In the genomic region with DNA sequence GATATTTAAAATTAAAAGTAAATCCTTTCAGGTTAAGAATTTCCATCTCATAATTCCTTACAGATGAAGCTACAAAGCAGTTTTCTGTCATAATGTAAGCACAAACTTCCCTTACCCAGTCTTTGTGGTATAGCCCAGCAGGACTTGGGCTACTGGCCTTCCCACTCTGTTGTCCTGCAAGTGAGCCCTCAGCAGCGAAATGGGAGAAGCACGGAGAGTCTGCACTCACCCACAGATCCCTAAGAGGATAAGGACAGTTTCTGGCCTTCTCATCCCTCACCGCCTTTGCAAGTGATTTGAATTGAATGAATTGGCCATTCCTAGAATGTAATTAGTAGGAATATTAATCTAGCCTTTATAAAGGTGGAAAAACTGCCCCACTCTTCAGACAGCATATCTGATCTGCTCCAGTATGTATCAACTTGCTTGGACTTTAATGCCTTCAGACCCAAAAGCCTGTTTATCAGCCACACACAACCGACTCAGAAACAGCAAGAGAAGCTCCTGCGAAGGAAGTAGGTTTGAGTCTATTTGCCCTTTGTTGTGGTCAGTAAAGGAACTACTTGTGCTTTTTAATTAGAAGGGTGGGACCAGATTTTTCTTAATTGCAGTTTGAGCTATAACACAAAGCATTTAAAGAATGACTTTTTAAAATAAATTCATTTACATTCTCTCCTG, we compare ENCODE assay signal across 15 cellular contexts. TPM values are rescaled to one million over a fixed set of nuclear protein-coding genes. Genes with fewer than 3 reads are reported as not detected.
DNase-seq lines count a peak whose midpoint lies in the region; ATAC-seq and TF ChIP-seq lines count a peak whose summit lies in the region.
"Had no signal": no experiment of that assay in that cellular context is flagged by ENCODE, and none has a peak within 500 bp of the region (broad histone marks: within the 10 kb centered on the region; RNA-seq: fewer than 3 reads in every experiment).

No MANE protein-coding gene starts in this region.

- H3K9me3 Mint-ChIP-seq in activated CD4-positive, alpha-beta T cell treated with anti-CD3 and anti-CD28 coated beads, Interleukin-2, amount 10 ng/mL, durations not matched to agents 7 days and 5 days: peaks cover 2% of the 10 kb centered on the region
- no peaks in the 10 kb centered on the region for H3K9me3 Mint-ChIP-seq in naive thymus-derived CD4-positive, alpha-beta T cell

- 61 to 66% methylated on average over 5 of the region's 5 CpGs for WGBS in sigmoid colon, 2 donors

- H3K27me3 Mint-ChIP-seq in activated CD4-positive, alpha-beta T cell treated with anti-CD3 and anti-CD28 coated beads, Interleukin-2, amount 10 ng/mL, durations not matched to agents 7 days and 5 days: peaks cover 2% of the 10 kb centered on the region
- H3K27me3 Mint-ChIP-seq in naive thymus-derived CD4-positive, alpha-beta T cell: peaks cover 0 to 11% (median 0%) of the 10 kb centered on the region in 5 donors
- H3K27me3 Mint-ChIP-seq: IgD-negative memory B cell had no signal

- H3K4me1 Mint-ChIP-seq in activated CD4-positive, alpha-beta T cell treated with anti-CD3 and anti-CD28 coated beads, Interleukin-2, amount 10 ng/mL, durations not matched to agents 7 days and 5 days: peaks cover 29% of the 10 kb centered on the region
- H3K4me1 Mint-ChIP-seq in naive thymus-derived CD4-positive, alpha-beta T cell: peaks cover 6 to 32% (median 29%) of the 10 kb centered on the region in 7 donors

- TF ChIP-seq CTCF in WERI-Rb-1 (IDR thresholded peaks at IDR 0.05; ENCODE audit: low read depth, low read length): no peak
- no peak for TF ChIP-seq CTCF in sigmoid colon (IDR thresholded peaks at IDR 0.05)

- H3K4me3 Mint-ChIP-seq in activated CD4-positive, alpha-beta T cell treated with anti-CD3 and anti-CD28 coated beads, Interleukin-2, amount 10 ng/mL, durations not matched to agents 7 days and 5 days: peak overlapping the region; percentile 23
- peak overlapping the region; percentile 1 to 80 (median 58) for H3K4me3 Mint-ChIP-seq in naive thymus-derived CD4-positive, alpha-beta T cell
- H3K4me3 Mint-ChIP-seq: IgD-negative memory B cell had no signal

- intact Hi-C loops in naive thymus-derived CD4-positive, alpha-beta T cell (cut with micrococcal nuclease): loop anchor here (1.0 to 5.0 kb wide), 5 partner anchors 30 to 61 kb away; partner anchors contain the start of gene PRDM1 (in 1 of the 2)
- intact Hi-C loops in sigmoid colon (cut with DNase I) (no loop called here), left ventricle myocardium superior (cut with micrococcal nuclease) (no loop called here)

- no peaks in the 10 kb centered on the region for H3K9me3 ChIP-seq in WERI-Rb-1 (ENCODE audit: severe bottlenecking)
- H3K9me3 ChIP-seq in naive thymus-derived CD4-positive, alpha-beta T cell (ENCODE audit: control insufficient read depth in 2 of 3, low read length in 3 of 3): no peaks in the 10 kb centered on the region
- no peaks in the 10 kb centered on the region for H3K9me3 ChIP-seq in sigmoid colon
- H3K9me3 ChIP-seq: body of pancreas had no signal

- ATAC-seq in naive thymus-derived CD4-positive, alpha-beta T cell: peak; percentile 68
- ATAC-seq in left ventricle myocardium superior: no peak
- ATAC-seq: body of pancreas had no signal

- H3K4me1 ChIP-seq in naive thymus-derived CD4-positive, alpha-beta T cell (ENCODE audit: control insufficient read depth in 2 of 2, insufficient read depth in 2 of 2, low read length in 2 of 2): peaks cover 19 to 22% of the 10 kb centered on the region in 2 donors
- no peaks in the 10 kb centered on the region for H3K4me1 ChIP-seq in sigmoid colon

- H3K36me3 ChIP-seq in WERI-Rb-1 (no peaks in the 10 kb centered on the region; the same call in 1 of the 2 replicates), sigmoid colon (no peaks in the 10 kb centered on the region)
- no peaks in the 10 kb centered on the region for H3K36me3 ChIP-seq in naive thymus-derived CD4-positive, alpha-beta T cell (ENCODE audit: control insufficient read depth in 2 of 3, insufficient read depth in 3 of 3, low read length in 3 of 3)

- no peak for TF ChIP-seq EP300 in sigmoid colon (IDR thresholded peaks at IDR 0.05)

- H3K36me3 Mint-ChIP-seq in activated CD4-positive, alpha-beta T cell treated with anti-CD3 and anti-CD28 coated beads, Interleukin-2, amount 10 ng/mL, durations not matched to agents 7 days and 5 days (ENCODE audit: low read depth): no peaks in the 10 kb centered on the region
- peaks cover 0 to 6% (median 0%) of the 10 kb centered on the region in 5 donors for H3K36me3 Mint-ChIP-seq in naive thymus-derived CD4-positive, alpha-beta T cell

- peak overlapping the region; percentile 27 for H3K27ac Mint-ChIP-seq in activated CD4-positive, alpha-beta T cell treated with anti-CD3 and anti-CD28 coated beads, Interleukin-2, amount 10 ng/mL, durations not matched to agents 7 days and 5 days
- H3K27ac Mint-ChIP-seq in naive thymus-derived CD4-positive, alpha-beta T cell: peak overlapping the region in 4 of 9 donors; percentile 1 to 49 (median 2)

- TF ChIP-seq POLR2A in sigmoid colon (IDR thresholded peaks at IDR 0.05): no peak

- H3K27me3 ChIP-seq in WERI-Rb-1 (ENCODE audit: insufficient read depth, low read depth, severe bottlenecking): no peaks in the 10 kb centered on the region
- no peaks in the 10 kb centered on the region for H3K27me3 ChIP-seq in naive thymus-derived CD4-positive, alpha-beta T cell (ENCODE audit: control insufficient read depth in 2 of 2, insufficient read depth in 2 of 2, low read length in 2 of 2)
- no peaks in the 10 kb centered on the region for H3K27me3 ChIP-seq in sigmoid colon
- H3K27me3 ChIP-seq: body of pancreas had no signal

- CTCF ChIA-PET in activated CD4-positive, alpha-beta T cell treated with anti-CD3 and anti-CD28 coated beads, Interleukin-2, amount 10 ng/mL, durations not matched to agents 7 days and 5 days (lab: Charles Lee): interaction anchor here (0.6 to 1.9 kb wide), 7 partner anchors 8 to 194 kb away, joined by 3 to 11 read pairs (median 3); no protein-coding TSS in a partner anchor
- CTCF ChIA-PET in naive thymus-derived CD4-positive, alpha-beta T cell (lab: Charles Lee): interaction anchor here (0.9 kb wide), 1 partner anchor 19 kb away, joined by 3 read pairs; no protein-coding TSS in a partner anchor

- DNase-seq in activated CD4-positive, alpha-beta T cell treated with anti-CD3 and anti-CD28 coated beads, Interleukin-2, amount 10 ng/mL, durations not matched to agents 7 days and 5 days: peak; percentile 37
- DNase-seq in activated CD4-positive, alpha-beta T cell treated with anti-CD3 and anti-CD28 coated beads for 48 hours: no peak
- peak; percentile 43 for DNase-seq in HT-29 (ENCODE audit: low spot score)
- peak; percentile 76 for DNase-seq in WERI-Rb-1
- DNase-seq in naive thymus-derived CD4-positive, alpha-beta T cell: peak in 7 of 9 donors; percentile 22 to 69 (median 50)
- DNase-seq in sigmoid colon: no peak
- DNase-seq in cerebellar nuclear complex (lab: John Stamatoyannopoulos, UW): no peak
- no peak for DNase-seq in left ventricle myocardium superior
- DNase-seq: ACHN; activated naive CD4-positive, alpha-beta T cell treated with Interleukin-2 at 50 U/mL for 16 hours; cortex of kidney; NCI-H1092 treated with DMSO at 0.1 percent for 48 hours; RPMI8226 had no signal

- H3K4me3 ChIP-seq in WERI-Rb-1 (ENCODE audit: low read depth, low read length) (peak overlapping the region; percentile 29), sigmoid colon (no peak overlapping the region)
- peak overlapping the region; percentile 26 for H3K4me3 ChIP-seq in naive thymus-derived CD4-positive, alpha-beta T cell (ENCODE audit: low read length)
- H3K4me3 ChIP-seq: body of pancreas had no signal

- H3K27ac ChIP-seq in WERI-Rb-1 (peak overlapping the region; percentile 85), sigmoid colon (no peak overlapping the region)
- H3K27ac ChIP-seq in naive thymus-derived CD4-positive, alpha-beta T cell (ENCODE audit: low read depth, low read length): no peak overlapping the region
- H3K27ac ChIP-seq: body of pancreas had no signal

- POLR2A ChIA-PET in activated CD4-positive, alpha-beta T cell treated with anti-CD3 and anti-CD28 coated beads, Interleukin-2, amount 10 ng/mL, durations not matched to agents 7 days and 5 days (lab: Charles Lee): no interaction called here
- POLR2A ChIA-PET in naive thymus-derived CD4-positive, alpha-beta T cell (lab: Charles Lee): interaction anchor here (1.0 to 1.4 kb wide), 3 partner anchors 22 to 85 kb away, joined by 3 to 4 read pairs (median 3); no protein-coding TSS in a partner anchor

RNA-seq across cellular contexts. Expression of gene PRDM1, which starts 29.9 kb away (rescaled TPM):
- 10 to 100 TPM; 27.1 to 30.8 TPM for total RNA-seq in activated CD4-positive, alpha-beta T cell treated with anti-CD3 and anti-CD28 coated beads, Interleukin-2, amount 10 ng/mL, durations not matched to agents 7 days and 5 days
- 1.4 TPM in 1 of 2 replicates, not detected in the other for total RNA-seq in HT-29 (2014; rRNA removed; shearing (Covaris generic))
- total RNA-seq in naive thymus-derived CD4-positive, alpha-beta T cell: 10 to 100 TPM in 3 of 5 experiments, 1 to 10 TPM in 2; 2.0 to 64.1 (median 22.6) TPM
- polyA plus RNA-seq in naive thymus-derived CD4-positive, alpha-beta T cell: 1 to 10 TPM; 2.9 to 5.6 TPM
- total RNA-seq in sigmoid colon (1 to 10 TPM in 3 of 4 donors, under 1 TPM in 1; 0.55 to 1.6 (median 1.2) TPM), left ventricle myocardium superior (1.7 TPM)
- 10 to 100 TPM in 1 of 3 donors, 1 to 10 TPM in 2; 3.0 to 17.6 (median 7.2) TPM for polyA plus RNA-seq in sigmoid colon

Comparison
In these comparisons a context has a peak if more than half of its experiments do, and no peak if none do; other contexts are left out.
1. DNase-seq: peak in activated CD4-positive, alpha-beta T cell treated with anti-CD3 and anti-CD28 coated beads, Interleukin-2, amount 10 ng/mL, durations not matched to agents 7 days and 5 days (single experiment), HT-29 (single experiment), WERI-Rb-1 (single experiment) and naive thymus-derived CD4-positive, alpha-beta T cell (7 of 9); none in activated CD4-positive, alpha-beta T cell treated with anti-CD3 and anti-CD28 coated beads for 48 hours (single experiment), sigmoid colon (single experiment), cerebellar nuclear complex (0 of 2) and left ventricle myocardium superior (single experiment).
2. H3K4me3 ChIP-seq: peak in WERI-Rb-1 (single experiment) and naive thymus-derived CD4-positive, alpha-beta T cell (single experiment); none in sigmoid colon (0 of 4).
3. intact Hi-C loops: an anchor here in naive thymus-derived CD4-positive, alpha-beta T cell (1.0 to 5.0 kb wide); none called in sigmoid colon and left ventricle myocardium superior.